In the genomic region with DNA sequence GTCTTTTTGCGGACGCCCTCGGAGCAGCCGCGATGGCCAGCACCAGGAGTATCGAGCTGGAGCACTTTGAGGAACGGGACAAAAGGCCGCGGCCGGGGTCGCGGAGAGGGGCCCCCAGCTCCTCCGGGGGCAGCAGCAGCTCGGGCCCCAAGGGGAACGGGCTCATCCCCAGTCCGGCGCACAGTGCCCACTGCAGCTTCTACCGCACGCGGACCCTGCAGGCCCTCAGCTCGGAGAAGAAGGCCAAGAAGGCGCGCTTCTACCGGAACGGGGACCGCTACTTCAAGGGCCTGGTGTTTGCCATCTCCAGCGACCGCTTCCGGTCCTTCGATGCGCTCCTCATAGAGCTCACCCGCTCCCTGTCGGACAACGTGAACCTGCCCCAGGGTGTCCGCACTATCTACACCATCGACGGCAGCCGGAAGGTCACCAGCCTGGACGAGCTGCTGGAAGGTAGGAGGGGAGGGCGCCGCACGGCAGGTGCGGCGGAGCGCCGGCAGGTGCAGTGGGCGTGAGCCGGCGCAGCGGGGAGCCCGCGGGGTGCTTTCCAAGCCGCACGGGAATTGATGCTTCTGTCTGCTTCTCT, we compare ENCODE assay signal across 8 cellular contexts. TPM values are rescaled to one million over a fixed set of nuclear protein-coding genes. Genes with fewer than 3 reads are reported as not detected.
DNase-seq lines count a peak whose midpoint lies in the region; ATAC-seq and TF ChIP-seq lines count a peak whose summit lies in the region.

No MANE protein-coding gene starts in this region.

- peaks cover 56% of the 10 kb centered on the region for H3K27me3 Mint-ChIP-seq in T-helper 2 cell treated with Interferon-gamma antibody and Interleukin-4, amounts not matched to agents 5 μg/mL and 100 μg/mL, for 36 hours (ENCODE audit: low read depth)

- H3K36me3 ChIP-seq in mucosa of rectum (ENCODE audit: control insufficient read depth in 2 of 2, insufficient read depth in 2 of 2, low read length in 2 of 2) (no peaks in the 10 kb centered on the region), aorta (ENCODE audit: control insufficient read depth in 1 of 2, insufficient read depth in 2 of 2, low read length in 1 of 2) (no peaks in the 10 kb centered on the region)

- peak overlapping the region; percentile 78 for H3K4me3 ChIP-seq in AG04450 (ENCODE audit: low read depth, low read length)
- H3K4me3 ChIP-seq in epithelial cell of esophagus (ENCODE audit: low read length), result peak overlapping the region; percentile 35
- peak overlapping the region; percentile 63 to 65 for H3K4me3 ChIP-seq in mucosa of rectum (ENCODE audit: low read length in 2 of 2)
- peak overlapping the region; percentile 86 to 87 for H3K4me3 ChIP-seq in aorta (ENCODE audit: low read length in 2 of 2)

- H3K4me1 ChIP-seq in mucosa of rectum (ENCODE audit: control insufficient read depth in 2 of 2, insufficient read depth in 2 of 2, low read length in 2 of 2), result peaks cover 0 to 10% of the 10 kb centered on the region in 2 donors
- peaks cover 0 to 8% of the 10 kb centered on the region in 2 donors for H3K4me1 ChIP-seq in aorta (ENCODE audit: control insufficient read depth in 1 of 2, insufficient read depth in 2 of 2, low read length in 2 of 2)

- peaks cover 3% of the 10 kb centered on the region; the same call in 1 of the 2 replicates for H3K9me3 ChIP-seq in AG04450 (ENCODE audit: control insufficient read depth, insufficient read depth, low read length)
- no peaks in the 10 kb centered on the region for H3K9me3 ChIP-seq in mucosa of rectum (ENCODE audit: control insufficient read depth in 2 of 2, low read length in 2 of 2)
- no peaks in the 10 kb centered on the region for H3K9me3 ChIP-seq in aorta (ENCODE audit: control insufficient read depth, low read length)

- H3K9ac ChIP-seq in mucosa of rectum (ENCODE audit: low read depth in 1 of 2, low read length in 2 of 2), result peak overlapping the region; percentile 3 to 48

- no peak overlapping the region for H3K27ac Mint-ChIP-seq in T-helper 2 cell treated with Interferon-gamma antibody and Interleukin-4, amounts not matched to agents 5 μg/mL and 100 μg/mL, for 36 hours

- H3K4me3 Mint-ChIP-seq in T-helper 2 cell treated with Interferon-gamma antibody and Interleukin-4, amounts not matched to agents 5 μg/mL and 100 μg/mL, for 36 hours, result peak overlapping the region; percentile 61

- H3K27me3 ChIP-seq in AG04450 (ENCODE audit: control insufficient read depth, insufficient read depth, low read length), result no peaks in the 10 kb centered on the region
- no peaks in the 10 kb centered on the region for H3K27me3 ChIP-seq in mucosa of rectum (ENCODE audit: control insufficient read depth in 2 of 2, insufficient read depth in 2 of 2, low read length in 2 of 2)
- no peaks in the 10 kb centered on the region for H3K27me3 ChIP-seq in aorta (ENCODE audit: control insufficient read depth in 1 of 2, insufficient read depth in 2 of 2, low read length in 1 of 2)

- peak; percentile 40 for ATAC-seq in GM18498 (IDR thresholded peaks at IDR 0.05; ENCODE audit: unreplicated experiment)
- peak; percentile 63 for ATAC-seq in aorta (ENCODE audit: low FRiP score)
- no peak for ATAC-seq in GM18858 (IDR thresholded peaks at IDR 0.05; ENCODE audit: unreplicated experiment)

- H3K4me1 Mint-ChIP-seq in T-helper 2 cell treated with Interferon-gamma antibody and Interleukin-4, amounts not matched to agents 5 μg/mL and 100 μg/mL, for 36 hours (ENCODE audit: low read depth), result peaks cover 7% of the 10 kb centered on the region

- TF ChIP-seq CTCF in AG04450 (IDR thresholded peaks at IDR 0.05; ENCODE audit: low read depth, low read length) (no peak; the same call in 1 of the 2 replicates), epithelial cell of esophagus (IDR thresholded peaks at IDR 0.05; ENCODE audit: insufficient read depth, low read depth, low read length, missing control alignments) (no peak)

- peak overlapping the region; percentile 47 for H3K27ac ChIP-seq in AG04450 (ENCODE audit: low read depth, low read length)
- H3K27ac ChIP-seq in mucosa of rectum (ENCODE audit: low read depth in 2 of 2, low read length in 2 of 2), result peak overlapping the region; percentile 38 to 63
- peak overlapping the region in 1 of 2 donors; percentile 53 for H3K27ac ChIP-seq in aorta (ENCODE audit: low read depth in 1 of 2, low read length in 2 of 2)

- no peaks in the 10 kb centered on the region for H3K36me3 Mint-ChIP-seq in T-helper 2 cell treated with Interferon-gamma antibody and Interleukin-4, amounts not matched to agents 5 μg/mL and 100 μg/mL, for 36 hours (ENCODE audit: low read depth)

- POLR2A ChIA-PET in AG04450 (lab: Yijun Ruan, JAX), result interaction anchor here (0.6 to 1.4 kb wide), 5 partner anchors 16 to 165 kb away, joined by 3 to 6 read pairs (median 4); no protein-coding TSS in a partner anchor

- DNase-seq in AG04450 (ENCODE audit: low read depth, low spot score) (no peak), HK-2 (ENCODE audit: unreplicated experiment) (peak; percentile 56), epithelial cell of esophagus (ENCODE audit: low read depth) (peak; percentile 17), aorta (peak; percentile 62 to 79)
- peak; percentile 6 for DNase-seq in T-helper 2 cell treated with Interferon-gamma antibody and Interleukin-4, amounts not matched to agents 5 μg/mL and 100 μg/mL, for 36 hours (ENCODE audit: low spot score)

- no peaks in the 10 kb centered on the region for H3K9me3 Mint-ChIP-seq in T-helper 2 cell treated with Interferon-gamma antibody and Interleukin-4, amounts not matched to agents 5 μg/mL and 100 μg/mL, for 36 hours

- intact Hi-C loops in aorta (cut with DNase I), result loop anchor here (5.0 kb wide), 3 partner anchors 38 to 158 kb away; no protein-coding TSS in a partner anchor

- 0 to 1% methylated on average over 54 of the region's 54 CpGs for WGBS in aorta, 2 donors

- CTCF ChIA-PET in AG04450 (lab: Charles Lee), result interaction anchor here (0.7 to 2.7 kb wide), 4 partner anchors 25 to 164 kb away, joined by 3 to 9 read pairs (median 4); no protein-coding TSS in a partner anchor

RNA-seq across cellular contexts. Expression of gene DCLK2, which starts 0.8 kb away (rescaled TPM):
- polyA plus RNA-seq in AG04450 (2011; rRNA removed), result 7.3 TPM in 2 replicates
- 12.3 and 13.5 TPM in 2 replicates for polyA minus RNA-seq in AG04450 (2011; rRNA and poly(A)+ RNA removed)
- total RNA-seq in aorta, result 10 to 100 TPM; 16.0 to 17.9 TPM
- 1 to 10 TPM; 2.4 to 9.3 TPM for polyA plus RNA-seq in aorta

Comparison
In these comparisons a context has a peak if more than half of its experiments do, and no peak if none do; other contexts are left out.
1. H3K4me3 ChIP-seq: peak in every context shown above with its lines; median percentile 86 in aorta; 78 in AG04450; 64 in mucosa of rectum; 35 in epithelial cell of esophagus.